In genomic region chr6:21856096-21856825, GRCh38 we compare ENCODE assay signal across 11 cellular contexts.
DNase-seq lines count a peak whose midpoint lies in the region; ATAC-seq and TF ChIP-seq lines count a peak whose summit lies in the region.
"Had no signal": no experiment of that assay in that cellular context is flagged by ENCODE, and none has a peak within 500 bp of the region (broad histone marks: within the 10 kb centered on the region; RNA-seq: fewer than 3 reads in every experiment).

No MANE protein-coding gene starts in this region.

- H3K4me1 Mint-ChIP-seq in naive thymus-derived CD4-positive, alpha-beta T cell, result peaks cover 0 to 7% (median 0%) of the 10 kb centered on the region in 7 donors

- TF ChIP-seq CTCF in cardiac fibroblast (IDR thresholded peaks at IDR 0.05; ENCODE audit: low read depth, low read length) (no peak), tibial nerve (IDR thresholded peaks at IDR 0.05) (no peak)

- ATAC-seq in naive thymus-derived CD4-positive, alpha-beta T cell, result peak; percentile 78
- no peak for ATAC-seq in GM19035 (IDR thresholded peaks at IDR 0.05; ENCODE audit: unreplicated experiment)

- no peaks in the 10 kb centered on the region for H3K36me3 ChIP-seq in naive thymus-derived CD4-positive, alpha-beta T cell (ENCODE audit: control insufficient read depth in 2 of 3, insufficient read depth in 3 of 3, low read length in 3 of 3)
- H3K36me3 ChIP-seq in tibial nerve, result no peaks in the 10 kb centered on the region

- POLR2A ChIA-PET in naive thymus-derived CD4-positive, alpha-beta T cell (lab: Charles Lee), result interaction anchor here (0.6 kb wide), 1 partner anchor 9 kb away, joined by 3 read pairs; no protein-coding TSS in a partner anchor

- no peak overlapping the region for H3K27ac Mint-ChIP-seq in naive thymus-derived CD4-positive, alpha-beta T cell

- peaks cover 0 to 4% (median 0%) of the 10 kb centered on the region in 5 donors for H3K36me3 Mint-ChIP-seq in naive thymus-derived CD4-positive, alpha-beta T cell

- 47 to 52% methylated on average over 5 of the region's 5 CpGs for WGBS in tibial nerve, 2 donors

- TF ChIP-seq POLR2A in tibial nerve (IDR thresholded peaks at IDR 0.05), result no peak

- H3K9me3 ChIP-seq in naive thymus-derived CD4-positive, alpha-beta T cell (ENCODE audit: control insufficient read depth in 2 of 3, low read length in 3 of 3), result no peaks in the 10 kb centered on the region
- H3K9me3 ChIP-seq in tibial nerve, result no peaks in the 10 kb centered on the region

- peaks cover 0 to 6% (median 0%) of the 10 kb centered on the region in 11 donors for H3K9me3 Mint-ChIP-seq in naive thymus-derived CD4-positive, alpha-beta T cell

- H3K27me3 Mint-ChIP-seq in naive thymus-derived CD4-positive, alpha-beta T cell, result no peaks in the 10 kb centered on the region

- no peak overlapping the region for H3K4me3 Mint-ChIP-seq in naive thymus-derived CD4-positive, alpha-beta T cell

- intact Hi-C loops in naive thymus-derived CD4-positive, alpha-beta T cell (cut with micrococcal nuclease), result no loop called here

- TF ChIP-seq EP300 in tibial nerve (IDR thresholded peaks at IDR 0.05), result no peak

- H3K27ac ChIP-seq in naive thymus-derived CD4-positive, alpha-beta T cell (ENCODE audit: low read depth, low read length), result no peak overlapping the region
- no peak overlapping the region for H3K27ac ChIP-seq in tibial nerve

- H3K27me3 ChIP-seq in naive thymus-derived CD4-positive, alpha-beta T cell (ENCODE audit: control insufficient read depth in 2 of 2, insufficient read depth in 2 of 2, low read length in 2 of 2), result no peaks in the 10 kb centered on the region
- H3K27me3 ChIP-seq in tibial nerve, result no peaks in the 10 kb centered on the region

- DNase-seq in EL (peak; percentile 62), NOMO-1 (lab: John Stamatoyannopoulos, UW; ENCODE audit: unreplicated experiment in 2 of 2) (peak; percentile 85 to 89), cardiac fibroblast (ENCODE audit: low read depth in 2 of 2) (peak; percentile 54 to 94), 8988T (no peak), tibial nerve (ENCODE audit: low spot score in 2 of 2) (no peak)
- no peak for DNase-seq in naive thymus-derived CD4-positive, alpha-beta T cell
- no peak for DNase-seq in stimulated activated CD4-positive, alpha-beta T cell treated with anti-CD3 and anti-CD28 coated beads, Interleukin-2, amount 100 ng/mL, for 48 hours
- DNase-seq: activated CD4-positive, alpha-beta T cell treated with anti-CD3 and anti-CD28 coated beads for 1 hour; amygdala; Karpas-422 had no signal

- CTCF ChIA-PET in naive thymus-derived CD4-positive, alpha-beta T cell (lab: Charles Lee), result no interaction called here

- no peak overlapping the region for H3K4me3 ChIP-seq in cardiac fibroblast (replicated peaks in 1 of 2; ENCODE audit: low read depth in 2 of 2, low read length in 2 of 2)
- H3K4me3 ChIP-seq in naive thymus-derived CD4-positive, alpha-beta T cell (ENCODE audit: low read length), result no peak overlapping the region
- H3K4me3 ChIP-seq in tibial nerve, result no peak overlapping the region

- no peaks in the 10 kb centered on the region for H3K4me1 ChIP-seq in naive thymus-derived CD4-positive, alpha-beta T cell (ENCODE audit: control insufficient read depth in 2 of 2, insufficient read depth in 2 of 2, low read length in 2 of 2)
- H3K4me1 ChIP-seq in tibial nerve, result no peaks in the 10 kb centered on the region

Comparison
In these comparisons a context has a peak if more than half of its experiments do, and no peak if none do; other contexts are left out.
1. DNase-seq: peak in EL (single experiment), NOMO-1 (2 of 2) and cardiac fibroblast (2 of 2); none in naive thymus-derived CD4-positive, alpha-beta T cell (0 of 9), stimulated activated CD4-positive, alpha-beta T cell treated with anti-CD3 and anti-CD28 coated beads, Interleukin-2, amount 100 ng/mL, for 48 hours (0 of 2), 8988T (single experiment) and tibial nerve (0 of 2).